In genomic region chr17:34706029-34706428, GRCh38 we compare ENCODE assay signal across 1 cellular context.
TF ChIP-seq lines count a peak whose summit lies in the region.

No MANE protein-coding gene starts in this region.

TF ChIP-seq in GM23338, 12 proteins besides CTCF, POLR2A, EP300 and RAD21 (continued from another document):
- TF ChIP-seq REST (IDR thresholded peaks at IDR 0.05; ENCODE audit: unreplicated experiment) (peak; percentile 87), NANOG (IDR thresholded peaks at IDR 0.05; ENCODE audit: borderline replicate concordance) (no peak), ZNF114 (CRISPR knock-in tag; IDR thresholded peaks at IDR 0.05) (no peak)
